8 cellular contexts compared by ENCODE assay signal in the genomic region with DNA sequence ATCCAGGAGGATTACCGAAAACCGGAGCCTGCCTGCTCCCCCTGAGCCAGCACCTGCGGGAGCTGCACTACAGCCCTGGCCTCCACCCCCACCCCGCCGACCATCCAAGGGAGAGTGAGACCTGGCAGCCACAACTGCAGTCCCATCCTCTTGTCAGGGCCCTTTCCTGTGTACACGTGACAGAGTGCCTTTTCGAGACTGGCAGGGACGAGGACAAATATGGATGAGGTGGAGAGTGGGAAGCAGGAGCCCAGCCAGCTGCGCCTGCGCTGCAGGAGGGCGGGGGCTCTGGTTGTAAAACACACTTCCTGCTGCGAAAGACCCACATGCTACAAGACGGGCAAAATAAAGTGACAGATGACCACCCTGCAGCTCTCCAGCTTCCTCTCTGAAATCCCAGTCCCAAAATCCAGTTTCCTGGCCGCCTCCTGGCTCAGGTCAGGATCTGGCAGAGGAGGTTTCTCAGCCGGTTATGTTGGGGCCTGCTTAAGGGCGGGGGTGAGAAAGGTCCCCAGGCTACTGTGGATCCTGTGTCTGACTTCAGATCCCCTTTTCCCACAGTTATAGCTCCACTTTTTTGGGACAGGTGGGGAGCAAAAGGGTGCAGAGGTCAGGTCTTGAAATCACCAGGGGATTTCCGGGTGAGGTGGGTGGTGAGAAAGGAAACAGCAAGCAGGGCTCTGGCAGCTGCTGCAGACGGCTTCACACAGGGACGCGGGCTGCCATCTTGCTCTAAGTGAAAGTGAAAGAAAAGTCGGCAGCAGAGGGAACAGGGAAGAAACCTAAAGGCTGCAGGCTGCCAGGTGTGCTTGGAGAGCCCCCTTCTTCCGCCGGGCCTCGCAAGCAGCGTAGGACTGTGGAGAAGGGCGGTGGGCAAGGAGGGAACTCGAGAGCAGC. TPM values are rescaled to one million over a fixed set of nuclear protein-coding genes. Genes with fewer than 3 reads are reported as not detected.
A peak's percentile ranks its signal among the peaks of the same experiment; 100 is the strongest.
DNase-seq lines count a peak whose midpoint lies in the region; ATAC-seq and TF ChIP-seq lines count a peak whose summit lies in the region.

A gene with protein sequence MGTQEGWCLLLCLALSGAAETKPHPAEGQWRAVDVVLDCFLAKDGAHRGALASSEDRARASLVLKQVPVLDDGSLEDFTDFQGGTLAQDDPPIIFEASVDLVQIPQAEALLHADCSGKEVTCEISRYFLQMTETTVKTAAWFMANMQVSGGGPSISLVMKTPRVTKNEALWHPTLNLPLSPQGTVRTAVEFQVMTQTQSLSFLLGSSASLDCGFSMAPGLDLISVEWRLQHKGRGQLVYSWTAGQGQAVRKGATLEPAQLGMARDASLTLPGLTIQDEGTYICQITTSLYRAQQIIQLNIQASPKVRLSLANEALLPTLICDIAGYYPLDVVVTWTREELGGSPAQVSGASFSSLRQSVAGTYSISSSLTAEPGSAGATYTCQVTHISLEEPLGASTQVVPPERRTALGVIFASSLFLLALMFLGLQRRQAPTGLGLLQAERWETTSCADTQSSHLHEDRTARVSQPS (plus strand): TSS at position 695 of the 897 bp plus-strand sequence. CDS start 207 bp downstream, outside the sequence.

- H3K27me3 ChIP-seq in Loucy (ENCODE audit: insufficient read depth, low read length, poor library complexity, severe bottlenecking) = no peaks in the 10 kb centered on the region
- no peaks in the 10 kb centered on the region for H3K27me3 ChIP-seq in SJCRH30
- no peaks in the 10 kb centered on the region for H3K27me3 ChIP-seq in thyroid gland

- peak within 1 kb of the TSS; percentile 100 for H3K4me2 ChIP-seq in Loucy (ENCODE audit: low read depth, low read length, poor library complexity, severe bottlenecking)

- H3K9me2 ChIP-seq in Loucy (replicated peaks; ENCODE audit: low read depth, low read length) = no peaks in the 10 kb centered on the region

- ATAC-seq in GM21619 (IDR thresholded peaks at IDR 0.05; ENCODE audit: unreplicated experiment) = peak; percentile 63

- H3K27ac ChIP-seq in SJCRH30 = peak within 1 kb of the TSS; percentile 85
- H3K27ac ChIP-seq in thyroid gland = peak within 1 kb of the TSS; percentile 99

- H3K36me3 ChIP-seq in Loucy (ENCODE audit: insufficient read depth, low read length) (peaks cover 2% of the 10 kb centered on the region; the same call in 1 of the 2 replicates), SJCRH30 (no peaks in the 10 kb centered on the region), thyroid gland (no peaks in the 10 kb centered on the region)

- WGBS in thyroid gland, 2 donors = 0 to 1% methylated on average over 15 to 27 of the region's 27 CpGs

- intact Hi-C loops in thyroid gland (cut with DNase I) = no loop called here

- TF ChIP-seq POLR2A in thyroid gland (IDR thresholded peaks at IDR 0.05) = peak; percentile 50 to 96

- peaks cover 35% of the 10 kb centered on the region for H3K4me1 ChIP-seq in Loucy (ENCODE audit: insufficient read depth, low read length, poor library complexity, severe bottlenecking)
- H3K4me1 ChIP-seq in SJCRH30 = peaks cover 7% of the 10 kb centered on the region; the same call in 1 of the 2 replicates
- H3K4me1 ChIP-seq in thyroid gland = peaks cover 34 to 46% of the 10 kb centered on the region in 2 donors

- H3K79me2 ChIP-seq in Loucy (ENCODE audit: insufficient read depth, low read length) = peaks cover 48% of the 10 kb centered on the region

- H3K9me3 ChIP-seq in Loucy (ENCODE audit: insufficient read depth, low read depth, low read length) (no peaks in the 10 kb centered on the region), SJCRH30 (replicated peaks) (no peaks in the 10 kb centered on the region), thyroid gland (no peaks in the 10 kb centered on the region)

- H2AFZ ChIP-seq in Loucy (ENCODE audit: low read length) = peak within 1 kb of the TSS; percentile 74

- no peaks in the 10 kb centered on the region for H4K20me1 ChIP-seq in Loucy (ENCODE audit: insufficient read depth, low read length, poor library complexity, severe bottlenecking)

- H3K9ac ChIP-seq in Loucy (ENCODE audit: low read depth, low read length, poor library complexity, severe bottlenecking) = peak within 1 kb of the TSS; percentile 96

- no peaks in the 10 kb centered on the region for H3F3A ChIP-seq in Loucy (ENCODE audit: low read depth)

- TF ChIP-seq CTCF in Loucy (conservative IDR thresholded peaks at IDR 0.05; ENCODE audit: low read length) (no peak), thyroid gland (IDR thresholded peaks at IDR 0.05) (peak in 1 of 6 experiments; percentile 7)

- peak; percentile 80 for DNase-seq in DMS 273 treated with DMSO at 0.1 percent for 48 hours (lab: John Stamatoyannopoulos, UW)
- peak; percentile 86 to 90 for DNase-seq in SJCRH30
- DNase-seq in activated naive CD4-positive, alpha-beta T cell treated with anti-CD3 and anti-CD28 coated beads, Interleukin-2, amount 50 U/mL, for 16 hours = peak; percentile 82
- DNase-seq in germinal center (ENCODE audit: low spot score) = peak; percentile 81
- DNase-seq in non-pigmented ciliary epithelial cell (ENCODE audit: low read depth) = peak; percentile 44
- DNase-seq in thyroid gland = peak; percentile 92 to 94

- H3K4me3 ChIP-seq in Loucy (ENCODE audit: low read length, poor library complexity, severe bottlenecking) (peak within 1 kb of the TSS; percentile 91), SJCRH30 (peak within 1 kb of the TSS; percentile 68), thyroid gland (replicated peaks in 1 of 3) (peak within 1 kb of the TSS; percentile 13 to 74 (median 21))

RNA-seq across cellular contexts. Expression of the gene that starts here (rescaled TPM):
- 2.2 and 4.9 TPM in 2 replicates for total RNA-seq in SJCRH30 (2014; rRNA removed; shearing (Covaris generic))
- total RNA-seq in thyroid gland = 10 to 100 TPM; 29.3 to 70.1 (median 59.4) TPM

Comparison
In these comparisons a context has a peak if more than half of its experiments do, and no peak if none do; other contexts are left out.
1. Peak in every context shown above with its lines: DNase-seq, ATAC-seq, H3K4me3 ChIP-seq and H3K27ac ChIP-seq.
2. H3K4me3 ChIP-seq: peak in every context shown above with its lines; median percentile 91 in Loucy; 68 in SJCRH30; 21 in thyroid gland.